In genomic region chr10:130926442-130926841, GRCh38 we compare ENCODE assay signal across 2 cellular contexts.
TF ChIP-seq lines count a peak whose summit lies in the region.

No MANE protein-coding gene starts in this region.

TF ChIP-seq in HEK293, 187 proteins besides CTCF, POLR2A, EP300 and RAD21 (continued from another document):
- TF ChIP-seq, protein P1, sequence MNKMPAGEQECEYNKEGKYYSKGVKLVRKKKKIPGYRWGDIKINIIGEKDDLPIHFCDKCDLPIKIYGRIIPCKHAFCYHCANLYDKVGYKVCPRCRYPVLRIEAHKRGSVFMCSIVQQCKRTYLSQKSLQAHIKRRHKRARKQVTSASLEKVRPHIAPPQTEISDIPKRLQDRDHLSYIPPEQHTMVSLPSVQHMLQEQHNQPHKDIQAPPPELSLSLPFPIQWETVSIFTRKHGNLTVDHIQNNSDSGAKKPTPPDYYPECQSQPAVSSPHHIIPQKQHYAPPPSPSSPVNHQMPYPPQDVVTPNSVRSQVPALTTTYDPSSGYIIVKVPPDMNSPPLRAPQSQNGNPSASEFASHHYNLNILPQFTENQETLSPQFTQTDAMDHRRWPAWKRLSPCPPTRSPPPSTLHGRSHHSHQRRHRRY (tag by site-specific recombination; IDR thresholded peaks at IDR 0.05), result no peak
- 0 out of 2 replicates have a peak, but pooled peaks have one; percentile 34 for TF ChIP-seq ZNF785 (tag by site-specific recombination; IDR thresholded peaks at IDR 0.05)
- TF ChIP-seq ZFHX2 (tag by site-specific recombination; conservative IDR thresholded peaks at IDR 0.05), result peak; percentile 65
- peak; percentile 56; the same call in 1 of the 2 replicates for TF ChIP-seq EGR2 (tag by site-specific recombination; IDR thresholded peaks at IDR 0.05; ENCODE audit: low read depth)

TF ChIP-seq in GM12878, 131 proteins besides CTCF, POLR2A, EP300 and RAD21:
- TF ChIP-seq, protein P2, sequence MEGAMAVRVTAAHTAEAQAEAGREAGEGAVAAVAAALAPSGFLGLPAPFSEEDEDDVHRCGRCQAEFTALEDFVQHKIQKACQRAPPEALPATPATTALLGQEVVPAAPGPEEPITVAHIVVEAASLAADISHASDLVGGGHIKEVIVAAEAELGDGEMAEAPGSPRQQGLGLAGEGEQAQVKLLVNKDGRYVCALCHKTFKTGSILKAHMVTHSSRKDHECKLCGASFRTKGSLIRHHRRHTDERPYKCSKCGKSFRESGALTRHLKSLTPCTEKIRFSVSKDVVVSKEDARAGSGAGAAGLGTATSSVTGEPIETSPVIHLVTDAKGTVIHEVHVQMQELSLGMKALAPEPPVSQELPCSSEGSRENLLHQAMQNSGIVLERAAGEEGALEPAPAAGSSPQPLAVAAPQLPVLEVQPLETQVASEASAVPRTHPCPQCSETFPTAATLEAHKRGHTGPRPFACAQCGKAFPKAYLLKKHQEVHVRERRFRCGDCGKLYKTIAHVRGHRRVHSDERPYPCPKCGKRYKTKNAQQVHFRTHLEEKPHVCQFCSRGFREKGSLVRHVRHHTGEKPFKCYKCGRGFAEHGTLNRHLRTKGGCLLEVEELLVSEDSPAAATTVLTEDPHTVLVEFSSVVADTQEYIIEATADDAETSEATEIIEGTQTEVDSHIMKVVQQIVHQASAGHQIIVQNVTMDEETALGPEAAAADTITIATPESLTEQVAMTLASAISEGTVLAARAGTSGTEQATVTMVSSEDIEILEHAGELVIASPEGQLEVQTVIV (IDR thresholded peaks at IDR 0.05; ENCODE audit: borderline replicate concordance, partially characterized antibody), result no peak
- TF ChIP-seq ATF7 (IDR thresholded peaks at IDR 0.05; ENCODE audit: low read depth) (no peak), BRCA1 (IDR thresholded peaks at IDR 0.05; ENCODE audit: low read depth, low read length) (no peak), CHD4 (IDR thresholded peaks at IDR 0.05) (no peak), SUPT20H (IDR thresholded peaks at IDR 0.05; ENCODE audit: borderline replicate concordance, control insufficient read depth, low read depth, low read length) (no peak)
TF ChIP-seq in GM12878: peak in this region for 0.
